In genomic region chr19:861756-862528, GRCh38 we compare ENCODE assay signal across 8 cellular contexts. TPM values are rescaled to one million over a fixed set of nuclear protein-coding genes. Genes with fewer than 3 reads are reported as not detected.
DNase-seq lines count a peak whose midpoint lies in the region; ATAC-seq and TF ChIP-seq lines count a peak whose summit lies in the region.

No MANE protein-coding gene starts in this region.

- H2AFZ ChIP-seq in OCI-LY7 (ENCODE audit: low read length) = no peak overlapping the region

- no TSS peak for BruUV-seq in OCI-LY7 (replicated peaks; lab: Mats Ljungman, UMichigan)

- peaks cover 31% of the 10 kb centered on the region for H3K4me1 ChIP-seq in OCI-LY7 (ENCODE audit: insufficient read depth, low read length, poor library complexity, severe bottlenecking)

- H4K20me1 ChIP-seq in OCI-LY7 (ENCODE audit: insufficient read depth, low read length) = no peaks in the 10 kb centered on the region

- no peaks in the 10 kb centered on the region for H3K79me2 ChIP-seq in OCI-LY7 (ENCODE audit: insufficient read depth, low read depth, low read length)

- peak; percentile 74 for DNase-seq in DMS53 (lab: John Stamatoyannopoulos, UW)
- DNase-seq in DMS53 treated with DMSO at 0.1 percent for 48 hours (lab: John Stamatoyannopoulos, UW; ENCODE audit: unreplicated experiment) = no peak
- DNase-seq in OCI-LY7 (ENCODE audit: low spot score) = peak; percentile 93
- peak; percentile 63 for DNase-seq in activated T-cell treated with anti-CD3 and anti-CD28 coated beads for 4 hours
- peak; percentile 51 for DNase-seq in iPS DF 4.7 (ENCODE audit: extremely low read depth, low spot score)
- peak; percentile 46 for DNase-seq in stimulated activated CD8-positive, alpha-beta memory T cell treated with anti-CD3 and anti-CD28 coated beads, Interleukin-12 subunit alpha, Interleukin-12 subunit beta, amount 100 ng/mL, for 1 hour (ENCODE audit: low read depth)

- H3K9me3 ChIP-seq in OCI-LY7 (ENCODE audit: low read length) = no peaks in the 10 kb centered on the region

- H3K4me3 ChIP-seq in OCI-LY7 (ENCODE audit: low read depth, low read length, poor library complexity, severe bottlenecking) = no peak overlapping the region

- H3K27ac ChIP-seq in OCI-LY7 (ENCODE audit: low read depth, low read length, poor library complexity, severe bottlenecking) = peak overlapping the region; percentile 23

- peak; percentile 64 for TF ChIP-seq CTCF in OCI-LY7 (conservative IDR thresholded peaks at IDR 0.05; ENCODE audit: low read length)

- POLR2A ChIA-PET in OCI-LY7 (lab: Charles Lee) = interaction anchor here (0.5 kb wide), 1 partner anchor 104 kb away, joined by 5 read pairs; no protein-coding TSS in a partner anchor

- H3K9me2 ChIP-seq in OCI-LY7 (ENCODE audit: insufficient read depth, low read length) = no peaks in the 10 kb centered on the region

- ATAC-seq in GM19463 (IDR thresholded peaks at IDR 0.05; ENCODE audit: unreplicated experiment) (no peak), GM21515 (IDR thresholded peaks at IDR 0.05; ENCODE audit: unreplicated experiment) (no peak)

- peak overlapping the region; percentile 83; the same call in 1 of the 2 replicates for H3K4me2 ChIP-seq in OCI-LY7 (ENCODE audit: low read length)

- H3K36me3 ChIP-seq in OCI-LY7 (ENCODE audit: insufficient read depth, low read length) = no peaks in the 10 kb centered on the region

- CTCF ChIA-PET in OCI-LY7 (lab: Charles Lee; ENCODE audit: unreplicated experiment) = no interaction called here

- intact Hi-C loops in OCI-LY7 (cut with micrococcal nuclease; ENCODE audit: unreplicated experiment) = loop anchor here (1.0 to 2.0 kb wide), 6 partner anchors 31 to 312 kb away; partner anchors contain the start of genes KISS1R, MED16, RNU6-9 and SBNO2

RNA-seq across cellular contexts. Expression of gene CFD, which starts 2.5 kb away (rescaled TPM):
- total RNA-seq in OCI-LY7 (2014; rRNA removed; shearing (Covaris generic)) = 0.35 TPM in 1 of 2 replicates, not detected in the other
- total RNA-seq in OCI-LY7 (2022) = not detected in 2 replicates

RNA-seq across cellular contexts. Expression of gene ELANE, which starts 9.8 kb away (rescaled TPM):
- total RNA-seq in OCI-LY7 (2014; rRNA removed; shearing (Covaris generic)) = not detected in 2 replicates
- total RNA-seq in OCI-LY7 (2022) = not detected in 2 replicates

RNA-seq across cellular contexts. Expression of gene PRTN3, which starts 21.1 kb away (rescaled TPM):
- not detected in 2 replicates for total RNA-seq in OCI-LY7 (2014; rRNA removed; shearing (Covaris generic))
- not detected in 2 replicates for total RNA-seq in OCI-LY7 (2022)

RNA-seq across cellular contexts. Expression of gene MED16, which starts 31.0 kb away (rescaled TPM):
- total RNA-seq in OCI-LY7 (2014; rRNA removed; shearing (Covaris generic)) = 12.9 and 19.1 TPM in 2 replicates
- total RNA-seq in OCI-LY7 (2022) = 54.3 and 61.4 TPM in 2 replicates

RNA-seq across cellular contexts. Expression of gene RNU6-9, which starts 31.3 kb away (rescaled TPM):
- total RNA-seq in OCI-LY7 (2014; rRNA removed; shearing (Covaris generic)) = not detected in 2 replicates
- total RNA-seq in OCI-LY7 (2022) = not detected in 2 replicates
